ENCODE assay signal across 7 cellular contexts in genomic region chr22:50614296-50614695, GRCh38. TPM values are rescaled to one million over a fixed set of nuclear protein-coding genes. Genes with fewer than 3 reads are reported as not detected.
"Had no signal": no experiment of that assay in that cellular context is flagged by ENCODE, and none has a peak within 500 bp of the region (broad histone marks: within the 10 kb centered on the region; RNA-seq: fewer than 3 reads in every experiment).

No MANE protein-coding gene starts in this region.

RNA-seq across cellular contexts. Expression of gene SYCE3, which starts 51.6 kb away (rescaled TPM):
- total RNA-seq: LHCN-M2, OCI-LY7, PC-9, Right ventricle myocardium inferior, RPMI7951, SJCRH30, SK-MEL-5 had no signal
